Comparison of ENCODE assay signal across 1 cellular context in the genomic region with DNA sequence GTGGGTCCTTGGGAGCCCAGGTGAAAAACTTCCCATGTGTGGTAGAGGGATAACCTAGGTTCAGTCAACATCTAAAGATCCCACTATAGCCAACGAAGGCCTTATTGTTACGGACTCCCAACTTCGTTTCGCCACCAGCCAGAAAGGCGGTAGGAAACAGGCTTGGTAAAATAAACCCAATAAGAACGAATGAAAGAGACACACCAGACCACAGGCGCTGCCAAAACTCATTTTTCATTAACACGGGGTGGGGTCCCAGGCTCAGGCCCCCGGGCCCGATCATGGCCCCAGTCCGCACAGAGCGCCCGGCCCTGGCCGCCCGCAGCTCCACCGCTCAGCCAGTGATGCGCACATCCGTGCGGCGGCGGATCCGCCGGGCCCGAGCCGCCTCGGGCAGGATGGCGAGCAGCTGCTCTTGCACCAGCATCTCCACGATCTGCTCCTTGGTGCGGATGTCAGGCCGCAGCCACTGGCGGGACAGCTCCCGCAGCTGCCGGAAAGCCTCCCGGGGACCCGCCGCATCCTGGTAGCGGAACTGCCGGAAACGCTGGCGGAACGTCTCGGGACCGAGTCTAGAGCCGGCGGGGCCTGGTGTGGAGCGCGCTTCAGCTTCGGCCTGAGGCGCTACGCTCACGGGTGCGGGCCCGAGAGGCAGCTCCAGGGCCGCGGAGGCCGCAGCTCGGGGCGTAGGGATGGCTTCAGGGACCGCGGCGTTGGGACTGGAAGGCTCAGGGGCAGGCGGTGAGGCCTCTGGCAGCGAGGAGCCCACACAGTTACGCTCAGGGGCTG.
TF ChIP-seq lines count a peak whose summit lies in the region.

No MANE protein-coding gene starts in this region.

TF ChIP-seq in HepG2, 621 proteins besides CTCF, POLR2A, EP300 and RAD21 (continued from another document and continues in another):
- no peak for TF ChIP-seq SOX13 (IDR thresholded peaks at IDR 0.05)
- no peak; a peak in 1 of 4 replicates for TF ChIP-seq SOX13 (CRISPR knock-in tag; conservative IDR thresholded peaks at IDR 0.05 in 1 of 2, IDR thresholded peaks at IDR 0.05 in 1 of 2)
- TF ChIP-seq NR2F1 (CRISPR knock-in tag; IDR thresholded peaks at IDR 0.05), result no peak
- TF ChIP-seq AHR (CRISPR knock-in tag; IDR thresholded peaks at IDR 0.05), result no peak; the same call in 1 of the 2 replicates
- TF ChIP-seq HNRNPH1 (optimal IDR thresholded peaks at IDR 0.05; ENCODE audit: low read depth, low read length), result no peak
- TF ChIP-seq REL (CRISPR knock-in tag; conservative IDR thresholded peaks at IDR 0.05), result no peak
- TF ChIP-seq ZBTB49 (CRISPR knock-in tag; IDR thresholded peaks at IDR 0.05; ENCODE audit: borderline replicate concordance), result no peak
- TF ChIP-seq CENPX (CRISPR knock-in tag; IDR thresholded peaks at IDR 0.05), result no peak
- TF ChIP-seq, protein P1, sequence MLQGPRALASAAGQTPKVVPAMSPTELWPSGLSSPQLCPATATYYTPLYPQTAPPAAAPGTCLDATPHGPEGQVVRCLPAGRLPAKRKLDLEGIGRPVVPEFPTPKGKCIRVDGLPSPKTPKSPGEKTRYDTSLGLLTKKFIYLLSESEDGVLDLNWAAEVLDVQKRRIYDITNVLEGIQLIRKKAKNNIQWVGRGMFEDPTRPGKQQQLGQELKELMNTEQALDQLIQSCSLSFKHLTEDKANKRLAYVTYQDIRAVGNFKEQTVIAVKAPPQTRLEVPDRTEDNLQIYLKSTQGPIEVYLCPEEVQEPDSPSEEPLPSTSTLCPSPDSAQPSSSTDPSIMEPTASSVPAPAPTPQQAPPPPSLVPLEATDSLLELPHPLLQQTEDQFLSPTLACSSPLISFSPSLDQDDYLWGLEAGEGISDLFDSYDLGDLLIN (CRISPR knock-in tag; IDR thresholded peaks at IDR 0.05; ENCODE audit: borderline replicate concordance), result peak; percentile 44; the same call in 1 of the 2 replicates
- peak; percentile 66 for TF ChIP-seq ZNF260 (CRISPR knock-in tag; IDR thresholded peaks at IDR 0.05; ENCODE audit: borderline replicate concordance, low read depth)
- TF ChIP-seq ZNF329 (CRISPR knock-in tag; IDR thresholded peaks at IDR 0.05; ENCODE audit: low read depth), result peak; percentile 65; the same call in 1 of the 2 replicates
- no peak for TF ChIP-seq CEBPB (IDR thresholded peaks at IDR 0.05; ENCODE audit: borderline replicate concordance, low read depth, low read length)
- no peak for TF ChIP-seq TEAD3 (CRISPR knock-in tag; optimal IDR thresholded peaks at IDR 0.05; ENCODE audit: borderline replicate concordance)
- TF ChIP-seq ZNF782 (CRISPR knock-in tag; IDR thresholded peaks at IDR 0.05; ENCODE audit: borderline replicate concordance), result no peak; the same call in 1 of the 2 replicates
- no peak for TF ChIP-seq ZNF207 (IDR thresholded peaks at IDR 0.05; ENCODE audit: borderline replicate concordance)
- peak; percentile 69 for TF ChIP-seq CBFB (CRISPR knock-in tag; IDR thresholded peaks at IDR 0.05)
- 0 out of 2 replicates have a peak, but pooled peaks have one; percentile 14 for TF ChIP-seq NFKBIZ (CRISPR knock-in tag; IDR thresholded peaks at IDR 0.05)
- no peak for TF ChIP-seq SOX5 (CRISPR knock-in tag; IDR thresholded peaks at IDR 0.05; ENCODE audit: borderline replicate concordance)
- TF ChIP-seq ZNF282 (IDR thresholded peaks at IDR 0.05; ENCODE audit: partially characterized antibody), result no peak
- no peak; the same call in 1 of the 2 replicates for TF ChIP-seq BCL6 (CRISPR knock-in tag; IDR thresholded peaks at IDR 0.05)
- TF ChIP-seq POLR2AphosphoS5 (IDR thresholded peaks at IDR 0.05; ENCODE audit: low read depth, low read length), result no peak
- no peak for TF ChIP-seq ZFP37 (CRISPR knock-in tag; IDR thresholded peaks at IDR 0.05; ENCODE audit: borderline replicate concordance)
- TF ChIP-seq HCFC1 (IDR thresholded peaks at IDR 0.05; ENCODE audit: low read depth, low read length), result no peak
- TF ChIP-seq, protein P2, sequence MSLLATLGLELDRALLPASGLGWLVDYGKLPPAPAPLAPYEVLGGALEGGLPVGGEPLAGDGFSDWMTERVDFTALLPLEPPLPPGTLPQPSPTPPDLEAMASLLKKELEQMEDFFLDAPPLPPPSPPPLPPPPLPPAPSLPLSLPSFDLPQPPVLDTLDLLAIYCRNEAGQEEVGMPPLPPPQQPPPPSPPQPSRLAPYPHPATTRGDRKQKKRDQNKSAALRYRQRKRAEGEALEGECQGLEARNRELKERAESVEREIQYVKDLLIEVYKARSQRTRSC (CRISPR knock-in tag; IDR thresholded peaks at IDR 0.05; ENCODE audit: low read depth), result peak; percentile 36; the same call in 1 of the 2 replicates
- TF ChIP-seq ZNF574 (CRISPR knock-in tag; IDR thresholded peaks at IDR 0.05), result no peak
- no peak; the same call in 1 of the 2 replicates for TF ChIP-seq SATB2 (CRISPR knock-in tag; IDR thresholded peaks at IDR 0.05)
- no peak; the same call in 1 of the 2 replicates for TF ChIP-seq ZNF644 (CRISPR knock-in tag; IDR thresholded peaks at IDR 0.05; ENCODE audit: low read depth)
- 0 out of 2 replicates have a peak, but pooled peaks have one; percentile 27 for TF ChIP-seq ZBTB7A (CRISPR knock-in tag; IDR thresholded peaks at IDR 0.05)
- TF ChIP-seq MBNL3 (CRISPR knock-in tag; conservative IDR thresholded peaks at IDR 0.05), result no peak
- TF ChIP-seq RARG (CRISPR knock-in tag; IDR thresholded peaks at IDR 0.05; ENCODE audit: low read depth), result no peak
- no peak; the same call in 1 of the 2 replicates for TF ChIP-seq ZNF558 (CRISPR knock-in tag; IDR thresholded peaks at IDR 0.05; ENCODE audit: borderline replicate concordance)
- TF ChIP-seq SAP130 (CRISPR knock-in tag; IDR thresholded peaks at IDR 0.05; ENCODE audit: low read depth), result no peak
- TF ChIP-seq SMARCE1 (IDR thresholded peaks at IDR 0.05; ENCODE audit: borderline replicate concordance), result no peak
- TF ChIP-seq, protein P3, sequence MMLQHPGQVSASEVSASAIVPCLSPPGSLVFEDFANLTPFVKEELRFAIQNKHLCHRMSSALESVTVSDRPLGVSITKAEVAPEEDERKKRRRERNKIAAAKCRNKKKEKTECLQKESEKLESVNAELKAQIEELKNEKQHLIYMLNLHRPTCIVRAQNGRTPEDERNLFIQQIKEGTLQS (CRISPR knock-in tag; IDR thresholded peaks at IDR 0.05), result no peak
- TF ChIP-seq, protein P4, sequence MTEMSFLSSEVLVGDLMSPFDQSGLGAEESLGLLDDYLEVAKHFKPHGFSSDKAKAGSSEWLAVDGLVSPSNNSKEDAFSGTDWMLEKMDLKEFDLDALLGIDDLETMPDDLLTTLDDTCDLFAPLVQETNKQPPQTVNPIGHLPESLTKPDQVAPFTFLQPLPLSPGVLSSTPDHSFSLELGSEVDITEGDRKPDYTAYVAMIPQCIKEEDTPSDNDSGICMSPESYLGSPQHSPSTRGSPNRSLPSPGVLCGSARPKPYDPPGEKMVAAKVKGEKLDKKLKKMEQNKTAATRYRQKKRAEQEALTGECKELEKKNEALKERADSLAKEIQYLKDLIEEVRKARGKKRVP (CRISPR knock-in tag; IDR thresholded peaks at IDR 0.05), result no peak; a peak in 1 of 4 replicates
- no peak for TF ChIP-seq REPIN1 (CRISPR knock-in tag; IDR thresholded peaks at IDR 0.05; ENCODE audit: borderline replicate concordance, low read depth)
- TF ChIP-seq SOX6 (IDR thresholded peaks at IDR 0.05), result no peak
- no peak for TF ChIP-seq SOX6 (CRISPR knock-in tag; IDR thresholded peaks at IDR 0.05)
- TF ChIP-seq ZNF674 (CRISPR knock-in tag; IDR thresholded peaks at IDR 0.05; ENCODE audit: low read depth), result no peak
- 0 out of 2 replicates have a peak, but pooled peaks have one; percentile 29 for TF ChIP-seq ZNF143 (CRISPR knock-in tag; IDR thresholded peaks at IDR 0.05)
- no peak for TF ChIP-seq CHD2 (IDR thresholded peaks at IDR 0.05; ENCODE audit: low read depth, low read length)
- no peak for TF ChIP-seq ZNF382 (CRISPR knock-in tag; IDR thresholded peaks at IDR 0.05; ENCODE audit: borderline replicate concordance)
- TF ChIP-seq ZNF841 (CRISPR knock-in tag; IDR thresholded peaks at IDR 0.05; ENCODE audit: borderline replicate concordance), result no peak
- peak; percentile 46; the same call in 1 of the 2 replicates for TF ChIP-seq GTF3A (CRISPR knock-in tag; conservative IDR thresholded peaks at IDR 0.05)
- peak; percentile 68; the same call in 1 of the 2 replicates for TF ChIP-seq ZNF598 (CRISPR knock-in tag; IDR thresholded peaks at IDR 0.05; ENCODE audit: borderline replicate concordance)
- no peak for TF ChIP-seq TBX2 (CRISPR knock-in tag; IDR thresholded peaks at IDR 0.05; ENCODE audit: borderline replicate concordance)
- TF ChIP-seq, protein P5, sequence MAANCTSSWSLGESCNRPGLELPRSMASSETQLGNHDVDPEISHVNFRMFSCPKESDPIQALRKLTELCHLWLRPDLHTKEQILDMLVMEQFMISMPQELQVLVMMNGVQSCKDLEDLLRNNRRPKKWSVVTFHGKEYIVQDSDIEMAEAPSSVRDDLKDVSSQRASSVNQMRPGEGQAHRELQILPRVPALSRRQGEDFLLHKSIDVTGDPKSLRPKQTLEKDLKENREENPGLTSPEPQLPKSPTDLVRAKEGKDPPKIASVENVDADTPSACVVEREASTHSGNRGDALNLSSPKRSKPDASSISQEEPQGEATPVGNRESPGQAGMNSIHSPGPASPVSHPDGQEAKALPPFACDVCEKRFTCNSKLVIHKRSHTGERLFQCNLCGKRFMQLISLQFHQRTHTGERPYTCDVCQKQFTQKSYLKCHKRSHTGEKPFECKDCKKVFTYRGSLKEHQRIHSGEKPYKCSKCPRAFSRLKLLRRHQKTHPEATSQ (CRISPR knock-in tag; IDR thresholded peaks at IDR 0.05; ENCODE audit: borderline replicate concordance), result no peak
- no peak for TF ChIP-seq HMGXB3 (CRISPR knock-in tag; IDR thresholded peaks at IDR 0.05; ENCODE audit: borderline replicate concordance)
- TF ChIP-seq CBX5 (CRISPR knock-in tag; IDR thresholded peaks at IDR 0.05; ENCODE audit: borderline replicate concordance), result no peak
- peak; percentile 83; the same call in 1 of the 2 replicates for TF ChIP-seq SRY (CRISPR knock-in tag; IDR thresholded peaks at IDR 0.05)
